Comparison of ENCODE assay signal across 13 cellular contexts in genomic region chr1:35936828-35937227, GRCh38.
"Had no signal": no experiment of that assay in that cellular context is flagged by ENCODE, and none has a peak within 500 bp of the region (broad histone marks: within the 10 kb centered on the region; RNA-seq: fewer than 3 reads in every experiment).

No MANE protein-coding gene starts in this region.

- ATAC-seq: activated T-cell treated with anti-CD3 and anti-CD28 coated beads, Interleukin-2, amount 50 U/mL, for 4 hours; left lung had no signal

- H3K4me3 ChIP-seq: left lung, stomach, thyroid gland had no signal

- H3K9me3 ChIP-seq: left lung, stomach, thyroid gland had no signal

- H3K27ac ChIP-seq: left lung, thyroid gland had no signal

- DNase-seq: activated CD4-positive, alpha-beta memory T cell treated with anti-CD3 and anti-CD28 coated beads for 36 hours; activated CD4-positive, CD25-positive, alpha-beta regulatory T cell treated with anti-CD3 and anti-CD28 coated beads, Interleukin-2, amount 50 U/mL, for 72 hours; activated gamma-delta T cell; activated naive CD8-positive, alpha-beta T cell treated with anti-CD3 and anti-CD28 coated beads for 36 hours; activated T-cell treated with anti-CD3 and anti-CD28 coated beads, Interleukin-2, amount 50 U/mL, for 4 hours; aorta; glutamatergic neuron; left lung; nephron progenitor cell; stimulated activated CD4-positive, alpha-beta T cell treated with anti-CD3 and anti-CD28 coated beads, Interleukin-15, amount 100 ng/mL, for 24 hours; stimulated activated CD4-positive, alpha-beta T cell treated with anti-CD3 and anti-CD28 coated beads, Interleukin-4, amount 100 ng/mL, for 4 hours; stomach; thyroid gland had no signal

- H3K27me3 ChIP-seq: left lung, stomach, thyroid gland had no signal

- H3K36me3 ChIP-seq: left lung, stomach, thyroid gland had no signal
